ENCODE assay signal across 31 cellular contexts in genomic region chr17:41619162-41619933, GRCh38. TPM values are rescaled to one million over a fixed set of nuclear protein-coding genes. Genes with fewer than 3 reads are reported as not detected.
DNase-seq lines count a peak whose midpoint lies in the region; FAIRE-seq and TF ChIP-seq lines count a peak whose summit lies in the region.
"Had no signal": no experiment of that assay in that cellular context is flagged by ENCODE, and none has a peak within 500 bp of the region (broad histone marks: within the 10 kb centered on the region; RNA-seq: fewer than 3 reads in every experiment).

No MANE protein-coding gene starts in this region.

- no peaks in the 10 kb centered on the region for H3K27me3 Mint-ChIP-seq in Calu3 (ENCODE audit: unreplicated experiment)
- H3K27me3 Mint-ChIP-seq: activated CD4-positive, alpha-beta T cell treated with anti-CD3 and anti-CD28 coated beads for 36 hours had no signal

- H3K9me3 ChIP-seq in trophoblast cell (ENCODE audit: insufficient read depth, low read depth, low read length) (no peaks in the 10 kb centered on the region), OCI-LY7 (ENCODE audit: low read length) (no peaks in the 10 kb centered on the region)
- H3K9me3 ChIP-seq: BLaER1 treated with 17β-estradiol and CSF1 and Interleukin-3, amounts not matched to agents 10 nM and 100 nM; Caco-2; testis had no signal

- no peaks in the 10 kb centered on the region for H3K9me3 Mint-ChIP-seq in Calu3 (ENCODE audit: low read depth, unreplicated experiment)
- H3K9me3 Mint-ChIP-seq: naive B cell had no signal

- intact Hi-C loops in Calu3 (cut with micrococcal nuclease; ENCODE audit: unreplicated experiment) (no loop called here), OCI-LY7 (cut with micrococcal nuclease; ENCODE audit: unreplicated experiment) (no loop called here)

- BruUV-seq in Calu3 (replicated peaks; lab: Mats Ljungman, UMichigan) = no TSS peak
- BruUV-seq in OCI-LY7 (replicated peaks; lab: Mats Ljungman, UMichigan) = no TSS peak

- peak overlapping the region; percentile 25 for H4K8ac ChIP-seq in trophoblast cell (ENCODE audit: low read depth, low read length)

- no peaks in the 10 kb centered on the region for H3K9me2 ChIP-seq in OCI-LY7 (ENCODE audit: insufficient read depth, low read length)

- H3K27ac ChIP-seq in RWPE1 (peak overlapping the region; percentile 100), trophoblast cell (ENCODE audit: low read depth, low read length) (peak overlapping the region; percentile 44), OCI-LY7 (ENCODE audit: low read depth, low read length, poor library complexity, severe bottlenecking) (no peak overlapping the region)
- H3K27ac ChIP-seq: BLaER1 treated with 17β-estradiol and CSF1 and Interleukin-3, amounts not matched to agents 10 nM and 100 nM; testis had no signal

- TF ChIP-seq POLR2A in GM12891 (IDR thresholded peaks at IDR 0.05; ENCODE audit: low read depth, low read length) = no peak

- H3K18ac ChIP-seq in trophoblast cell (ENCODE audit: low read length) = peak overlapping the region; percentile 17

- no peaks in the 10 kb centered on the region for H3K27me3 ChIP-seq in trophoblast cell (ENCODE audit: insufficient read depth, low read length)
- H3K27me3 ChIP-seq: BLaER1 treated with 17β-estradiol and CSF1 and Interleukin-3, amounts not matched to agents 10 nM and 100 nM; testis had no signal

- H3K14ac ChIP-seq in trophoblast cell (ENCODE audit: low read length) = peak overlapping the region; percentile 48

- peaks cover 4% of the 10 kb centered on the region for H3K79me2 ChIP-seq in trophoblast cell (ENCODE audit: control insufficient read depth, insufficient read depth, low read length, poor library complexity)
- no peaks in the 10 kb centered on the region for H3K79me2 ChIP-seq in OCI-LY7 (ENCODE audit: insufficient read depth, low read depth, low read length)

- no peak overlapping the region for H3K4ac ChIP-seq in trophoblast cell (ENCODE audit: low read depth, low read length)

- H3K4me1 Mint-ChIP-seq in Calu3 (ENCODE audit: low read depth, unreplicated experiment) = peaks cover 44% of the 10 kb centered on the region
- H3K4me1 Mint-ChIP-seq: activated CD4-positive, alpha-beta T cell treated with anti-CD3 and anti-CD28 coated beads for 36 hours had no signal

- H3K36me3 ChIP-seq in trophoblast cell (ENCODE audit: control insufficient read depth in 1 of 2, insufficient read depth in 2 of 2, low read length in 2 of 2) (no peaks in the 10 kb centered on the region), OCI-LY7 (ENCODE audit: insufficient read depth, low read length) (no peaks in the 10 kb centered on the region)
- H3K36me3 ChIP-seq: BLaER1 treated with 17β-estradiol and CSF1 and Interleukin-3, amounts not matched to agents 10 nM and 100 nM had no signal

- POLR2A ChIA-PET in RWPE1 (lab: Yijun Ruan, JAX; ENCODE audit: low non-redundant PET) (interaction anchor here (0.6 to 1.2 kb wide), 2 partner anchors 38 to 72 kb away, joined by 3 to 4 read pairs; no protein-coding TSS in a partner anchor), OCI-LY7 (lab: Charles Lee) (no interaction called here)

- H3K23ac ChIP-seq in trophoblast cell (ENCODE audit: low read length) = no peak overlapping the region

- H2BK12ac ChIP-seq in trophoblast cell (ENCODE audit: low read length) = peak overlapping the region; percentile 27

- no peak for FAIRE-seq in GM12891 (lab: Jason Lieb, UNC)
- FAIRE-seq: GM12878 had no signal

- H3K4me2 ChIP-seq in trophoblast cell (ENCODE audit: low read length) = no peak overlapping the region
- H3K4me2 ChIP-seq in OCI-LY7 (ENCODE audit: low read length) = no peak overlapping the region
- H3K4me2 ChIP-seq: BLaER1 treated with 17β-estradiol and CSF1 and Interleukin-3, amounts not matched to agents 10 nM and 100 nM had no signal

- CTCF ChIA-PET in Calu3 (lab: Charles Lee) (interaction anchor here (1.1 kb wide), 1 partner anchor 35 kb away, joined by 4 read pairs; no protein-coding TSS in a partner anchor), RWPE1 (lab: Yijun Ruan, JAX) (interaction anchor here (1.1 to 2.4 kb wide), 4 partner anchors 29 to 70 kb away, joined by 4 to 11 read pairs (median 6); no protein-coding TSS in a partner anchor), OCI-LY7 (lab: Charles Lee; ENCODE audit: unreplicated experiment) (interaction anchor here (0.5 kb wide), 1 partner anchor 50 kb away, joined by 3 read pairs; no protein-coding TSS in a partner anchor)

- TF ChIP-seq CTCF in Calu3 (IDR thresholded peaks at IDR 0.05; ENCODE audit: unreplicated experiment) = no peak
- TF ChIP-seq CTCF in RWPE1 (conservative IDR thresholded peaks at IDR 0.05; ENCODE audit: low read depth) = no peak
- no peak for TF ChIP-seq CTCF in epithelial cell of esophagus (IDR thresholded peaks at IDR 0.05; ENCODE audit: insufficient read depth, low read depth, low read length, missing control alignments)
- no peak for TF ChIP-seq CTCF in OCI-LY7 (conservative IDR thresholded peaks at IDR 0.05; ENCODE audit: low read length)

- no peak overlapping the region for H4K12ac ChIP-seq in trophoblast cell (ENCODE audit: low read depth, low read length)

- H2AK5ac ChIP-seq in trophoblast cell (ENCODE audit: low read length) = peak overlapping the region; percentile 46

- no peak overlapping the region for H3K4me3 Mint-ChIP-seq in Calu3 (ENCODE audit: low read depth, unreplicated experiment)
- H3K4me3 Mint-ChIP-seq: activated CD4-positive, alpha-beta T cell treated with anti-CD3 and anti-CD28 coated beads for 36 hours had no signal

- H3K4me3 ChIP-seq in epithelial cell of esophagus (ENCODE audit: low read length) (no peak overlapping the region), trophoblast cell (ENCODE audit: low read depth, low read length) (no peak overlapping the region), OCI-LY7 (ENCODE audit: low read depth, low read length, poor library complexity, severe bottlenecking) (no peak overlapping the region)
- H3K4me3 ChIP-seq: BLaER1 treated with 17β-estradiol and CSF1 and Interleukin-3, amounts not matched to agents 10 nM and 100 nM; GM12878; testis had no signal

- H2BK120ac ChIP-seq in trophoblast cell (ENCODE audit: insufficient read depth, low read length, poor library complexity) = peak overlapping the region; percentile 39

- WGBS in trophoblast cell (ENCODE audit: extremely low coverage, insufficient coverage, insufficient read length) = no CpG with 5 or more reads among the region's 18 CpGs

- H2BK5ac ChIP-seq in trophoblast cell (ENCODE audit: low read depth, low read length, poor library complexity) = peak overlapping the region; percentile 35

- peak overlapping the region; percentile 82 for H4K91ac ChIP-seq in trophoblast cell (ENCODE audit: low read depth, low read length)

- H3K27ac Mint-ChIP-seq in Calu3 (ENCODE audit: unreplicated experiment) = peak overlapping the region; percentile 25
- H3K27ac Mint-ChIP-seq: activated CD4-positive, alpha-beta T cell treated with anti-CD3 and anti-CD28 coated beads for 36 hours; naive B cell had no signal

- DNase-seq in Calu3 (no peak), RWPE1 (ENCODE audit: low spot score) (no peak), epithelial cell of esophagus (ENCODE audit: low read depth) (peak; percentile 97), trophoblast cell (no peak), GM12891 (ENCODE audit: insufficient read length, low spot score) (no peak), OCI-LY7 (ENCODE audit: low spot score) (no peak), foreskin melanocyte (no peak)
- DNase-seq in stimulated activated CD4-positive, alpha-beta T cell treated with anti-CD3 and anti-CD28 coated beads, Interleukin-15, amount 100 ng/mL, for 24 hours = no peak
- DNase-seq: activated CD4-positive, alpha-beta T cell treated with anti-CD3 and anti-CD28 coated beads for 36 hours; activated CD8-positive, alpha-beta memory T cell treated with anti-CD3 and anti-CD28 coated beads for 24 hours; activated naive CD4-positive, alpha-beta T cell treated with Interleukin-2 at 50 U/mL for 16 hours; activated T-cell treated with anti-CD3 and anti-CD28 coated beads, Interleukin-2, amount 50 U/mL, for 1 hour; anterior cingulate cortex; IMR-90; naive B cell; NCI-H1105; NCI-H2081; NCI-H345; OCI-M1; SIG-M5; stimulated activated CD4-positive, alpha-beta T cell treated with anti-CD3 and anti-CD28 coated beads, Interleukin-4, amount 100 ng/mL, for 4 hours; stimulated activated naive CD4-positive, alpha-beta T cell treated with Interleukin-2 at 50 U/mL for 16 hours; testis had no signal

- H3K36me3 Mint-ChIP-seq in Calu3 (ENCODE audit: insufficient read depth, unreplicated experiment) = peaks cover 65% of the 10 kb centered on the region
- H3K36me3 Mint-ChIP-seq: naive B cell had no signal

- H4K20me1 ChIP-seq in OCI-LY7 (ENCODE audit: insufficient read depth, low read length) = no peaks in the 10 kb centered on the region
- H4K20me1 ChIP-seq: BLaER1 treated with 17β-estradiol and CSF1 and Interleukin-3, amounts not matched to agents 10 nM and 100 nM had no signal

- H3K4me1 ChIP-seq in trophoblast cell (ENCODE audit: control insufficient read depth in 1 of 2, insufficient read depth in 2 of 2, low read length in 2 of 2) (peaks cover 31 to 48% of the 10 kb centered on the region in 2 experiments), OCI-LY7 (ENCODE audit: insufficient read depth, low read length, poor library complexity, severe bottlenecking) (no peaks in the 10 kb centered on the region)
- H3K4me1 ChIP-seq: Caco-2 had no signal

- no peak overlapping the region for H3K9ac ChIP-seq in trophoblast cell (ENCODE audit: low read length)
- H3K9ac ChIP-seq: BLaER1 treated with 17β-estradiol and CSF1 and Interleukin-3, amounts not matched to agents 10 nM and 100 nM had no signal

- H3K79me1 ChIP-seq in trophoblast cell (ENCODE audit: low read length) = peaks cover 24% of the 10 kb centered on the region

- H2AFZ ChIP-seq in trophoblast cell (ENCODE audit: insufficient read depth, low read length, poor library complexity) (peak overlapping the region; percentile 5), OCI-LY7 (ENCODE audit: low read length) (no peak overlapping the region)

TF ChIP-seq in GM12891, 5 proteins besides CTCF, POLR2A, EP300 and RAD21 (continues in another document):
- no peak for TF ChIP-seq POU2F2 (IDR thresholded peaks at IDR 0.05; ENCODE audit: low read depth, low read length)

RNA-seq across cellular contexts. Expression of gene KRT17, which starts 5.0 kb away (rescaled TPM):
- total RNA-seq in Calu3 (2022) = 472 and 593 TPM in 2 replicates
- 145 and 161 TPM in 2 replicates for polyA plus RNA-seq in trophoblast cell (2013)
- 2.0 TPM for polyA plus RNA-seq in GM12891 (2012; ENCODE audit: low read depth, missing spikeins)
- not detected in 2 replicates for total RNA-seq in OCI-LY7 (2014; rRNA removed; shearing (Covaris generic))
- total RNA-seq in OCI-LY7 (2022) = 0.70 and 2.1 TPM in 2 replicates
- total RNA-seq: activated CD4-positive, alpha-beta T cell treated with anti-CD3 and anti-CD28 coated beads for 36 hours; left lobe of liver; mesenteric fat pad had no signal

RNA-seq across cellular contexts. Expression of gene KRT16, which starts 6.8 kb away (rescaled TPM):
- 3.8 and 4.2 TPM in 2 replicates for total RNA-seq in Calu3 (2022)
- polyA plus RNA-seq in trophoblast cell (2013) = 7.9 and 8.4 TPM in 2 replicates
- not detected for polyA plus RNA-seq in GM12891 (2012; ENCODE audit: low read depth, missing spikeins)
- total RNA-seq in OCI-LY7 (2014; rRNA removed; shearing (Covaris generic)) = not detected in 2 replicates
- not detected in 2 replicates for total RNA-seq in OCI-LY7 (2022)
- total RNA-seq: activated CD4-positive, alpha-beta T cell treated with anti-CD3 and anti-CD28 coated beads for 36 hours; Caco-2; fibroblast of villous mesenchyme; GM12878; IMR-90; left lobe of liver; testis had no signal
- polyA plus RNA-seq: IMR-90 had no signal

RNA-seq across cellular contexts. Expression of gene KRT14, which starts 32.7 kb away (rescaled TPM):
- total RNA-seq in Calu3 (2022) (3.8 and 12.2 TPM in 2 replicates), OCI-LY7 (2022) (0.30 and 0.82 TPM in 2 replicates)
- 12.0 and 12.4 TPM in 2 replicates for polyA plus RNA-seq in trophoblast cell (2013)
- polyA plus RNA-seq in GM12891 (2012; ENCODE audit: low read depth, missing spikeins) = not detected
- not detected in 2 replicates for total RNA-seq in OCI-LY7 (2014; rRNA removed; shearing (Covaris generic))
- total RNA-seq: activated CD4-positive, alpha-beta T cell treated with anti-CD3 and anti-CD28 coated beads for 36 hours; Caco-2; epithelial cell of proximal tubule; fibroblast of villous mesenchyme; GM12878; IMR-90; left lobe of liver had no signal
- polyA plus RNA-seq: IMR-90 had no signal

RNA-seq across cellular contexts. Expression of gene KRT9, which starts 47.5 kb away (rescaled TPM):
- not detected in 2 replicates for total RNA-seq in Calu3 (2022)
- 0.19 TPM in 2 replicates for polyA plus RNA-seq in trophoblast cell (2013)
- not detected for polyA plus RNA-seq in GM12891 (2012; ENCODE audit: low read depth, missing spikeins)
- not detected in 2 replicates for total RNA-seq in OCI-LY7 (2014; rRNA removed; shearing (Covaris generic))
- total RNA-seq in OCI-LY7 (2022) = not detected in 2 replicates
- total RNA-seq: activated CD4-positive, alpha-beta T cell treated with anti-CD3 and anti-CD28 coated beads for 36 hours; Caco-2; epithelial cell of proximal tubule; fibroblast of villous mesenchyme; GM12878; IMR-90; left lobe of liver; mesenteric fat pad; osteoblast had no signal
- polyA plus RNA-seq: GM12878, IMR-90 had no signal

Comparison
In these comparisons a context has a peak if more than half of its experiments do, and no peak if none do; other contexts are left out.
1. RNA of gene KRT17, which starts 5.0 kb away (total RNA-seq): 472 to 593 TPM in Calu3; 0.70 to 2.1 TPM in OCI-LY7; every median in the first group is over 100 times any median in the second.